ENCODE assay signal across 1 cellular context in the genomic region with DNA sequence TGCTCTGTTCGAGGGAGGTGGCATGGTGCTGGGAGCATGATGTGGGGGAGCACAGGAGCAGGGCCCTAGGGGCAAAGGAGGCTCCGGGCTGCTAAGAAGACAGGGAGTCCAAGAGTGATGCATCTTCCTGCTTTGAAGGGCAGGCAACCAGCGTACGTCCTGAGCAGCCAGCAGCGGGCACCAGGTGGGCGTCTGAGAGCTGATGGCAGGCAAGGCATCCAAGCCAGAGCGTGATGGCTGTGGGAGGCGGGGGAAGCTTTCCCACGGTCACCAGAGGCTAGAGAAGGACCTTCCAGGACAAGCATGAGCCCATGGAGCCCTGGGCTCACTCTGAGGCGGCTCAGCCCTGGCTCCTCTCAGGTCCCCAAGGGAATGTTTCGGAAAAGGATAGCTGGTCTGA.
TF ChIP-seq lines count a peak whose summit lies in the region.

No MANE protein-coding gene starts in this region.

TF ChIP-seq in HEK293, 187 proteins besides CTCF, POLR2A, EP300 and RAD21:
- peak; percentile 36; the same call in 1 of the 2 replicates for TF ChIP-seq ZFHX2 (tag by site-specific recombination; conservative IDR thresholded peaks at IDR 0.05)
- TF ChIP-seq, protein P1, sequence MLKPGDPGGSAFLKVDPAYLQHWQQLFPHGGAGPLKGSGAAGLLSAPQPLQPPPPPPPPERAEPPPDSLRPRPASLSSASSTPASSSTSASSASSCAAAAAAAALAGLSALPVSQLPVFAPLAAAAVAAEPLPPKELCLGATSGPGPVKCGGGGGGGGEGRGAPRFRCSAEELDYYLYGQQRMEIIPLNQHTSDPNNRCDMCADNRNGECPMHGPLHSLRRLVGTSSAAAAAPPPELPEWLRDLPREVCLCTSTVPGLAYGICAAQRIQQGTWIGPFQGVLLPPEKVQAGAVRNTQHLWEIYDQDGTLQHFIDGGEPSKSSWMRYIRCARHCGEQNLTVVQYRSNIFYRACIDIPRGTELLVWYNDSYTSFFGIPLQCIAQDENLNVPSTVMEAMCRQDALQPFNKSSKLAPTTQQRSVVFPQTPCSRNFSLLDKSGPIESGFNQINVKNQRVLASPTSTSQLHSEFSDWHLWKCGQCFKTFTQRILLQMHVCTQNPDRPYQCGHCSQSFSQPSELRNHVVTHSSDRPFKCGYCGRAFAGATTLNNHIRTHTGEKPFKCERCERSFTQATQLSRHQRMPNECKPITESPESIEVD (tag by site-specific recombination; IDR thresholded peaks at IDR 0.05), result no peak
- peak; percentile 43 for TF ChIP-seq EGR2 (tag by site-specific recombination; IDR thresholded peaks at IDR 0.05; ENCODE audit: low read depth)
- TF ChIP-seq REPIN1 (tag by site-specific recombination; IDR thresholded peaks at IDR 0.05; ENCODE audit: low read depth), result no peak
TF ChIP-seq in HEK293: peak in this region for 2.
